Comparison of ENCODE assay signal across 30 cellular contexts in genomic region chr17:61710546-61710945, GRCh38.
"Had no signal": no experiment of that assay in that cellular context is flagged by ENCODE, and none has a peak within 500 bp of the region (broad histone marks: within the 10 kb centered on the region; RNA-seq: fewer than 3 reads in every experiment).

No MANE protein-coding gene starts in this region.

- H3K27me3 Mint-ChIP-seq: dendritic cell treated with granulocyte-macrophage colony-stimulating factor and Interleukin-4, amounts not matched to agents 40 ng/mL and 50 ng/mL, for 4 days; effector memory CD8-positive, alpha-beta T cell had no signal

- DNase-seq: colonic mucosa; cortex of kidney; dermis blood vessel endothelial cell; dorsolateral prefrontal cortex; effector CD4-positive, alpha-beta T cell; effector CD8-positive, alpha-beta T cell; effector memory CD4-positive, alpha-beta T cell; effector memory CD8-positive, alpha-beta T cell; endodermal cell; erythroblast; esophagus squamous epithelium; foreskin fibroblast; foreskin keratinocyte; foreskin melanocyte; gastrocnemius medialis; glutamatergic neuron; head of caudate nucleus; heart left ventricle; heart right ventricle had no signal

- H3K79me2 ChIP-seq: hepatocyte had no signal

- H3K27me3 ChIP-seq: colonic mucosa, dorsolateral prefrontal cortex, esophagus muscularis mucosa, esophagus squamous epithelium, foreskin keratinocyte, gastrocnemius medialis, gastroesophageal sphincter, heart left ventricle, heart right ventricle, hepatocyte had no signal

- H3K27ac Mint-ChIP-seq: dendritic cell treated with granulocyte-macrophage colony-stimulating factor and Interleukin-4, amounts not matched to agents 40 ng/mL and 50 ng/mL, for 4 days; effector memory CD8-positive, alpha-beta T cell; endodermal cell had no signal

- FAIRE-seq: colon, endometrium, endothelial cell of umbilical vein, frontal cortex had no signal

- H3K4me3 ChIP-seq: colonic mucosa, coronary artery, dorsolateral prefrontal cortex, esophagus muscularis mucosa, esophagus squamous epithelium, gastrocnemius medialis, gastroesophageal sphincter, heart left ventricle, heart right ventricle, hepatocyte had no signal

- H3K9me3 ChIP-seq: colonic mucosa, esophagus muscularis mucosa, esophagus squamous epithelium, gastrocnemius medialis, gastroesophageal sphincter had no signal

- ATAC-seq: effector memory CD8-positive, alpha-beta T cell; esophagus mucosa; foreskin keratinocyte; gastrocnemius medialis; gastroesophageal sphincter; heart left ventricle; heart right ventricle had no signal

- H3K27ac ChIP-seq: colonic mucosa, coronary artery, dorsolateral prefrontal cortex, epithelial cell of prostate, esophagus muscularis mucosa, esophagus squamous epithelium, foreskin keratinocyte, gastrocnemius medialis, gastroesophageal sphincter, heart left ventricle, heart right ventricle, hepatocyte had no signal

- H3K9me3 Mint-ChIP-seq: effector memory CD8-positive, alpha-beta T cell had no signal

- H3K4me1 ChIP-seq: colonic mucosa, esophagus muscularis mucosa, esophagus squamous epithelium, foreskin keratinocyte, gastrocnemius medialis, gastroesophageal sphincter, heart left ventricle, heart right ventricle had no signal

- H2AFZ ChIP-seq: hepatocyte had no signal

- H3K4me3 Mint-ChIP-seq: dendritic cell treated with granulocyte-macrophage colony-stimulating factor and Interleukin-4, amounts not matched to agents 40 ng/mL and 50 ng/mL, for 4 days; effector memory CD8-positive, alpha-beta T cell; endodermal cell had no signal

- H3K4me1 Mint-ChIP-seq: endodermal cell had no signal

- H3K4me2 ChIP-seq: hepatocyte had no signal

- H3K36me3 ChIP-seq: colonic mucosa, esophagus muscularis mucosa, esophagus squamous epithelium, gastrocnemius medialis, gastroesophageal sphincter, heart left ventricle, heart right ventricle had no signal
